9 cellular contexts compared by ENCODE assay signal in genomic region chr1:23567629-23567995, GRCh38. TPM values are rescaled to one million over a fixed set of nuclear protein-coding genes. Genes with fewer than 3 reads are reported as not detected.
DNase-seq lines count a peak whose midpoint lies in the region; ATAC-seq and TF ChIP-seq lines count a peak whose summit lies in the region.
"Had no signal": no experiment of that assay in that cellular context is flagged by ENCODE, and none has a peak within 500 bp of the region (broad histone marks: within the 10 kb centered on the region; RNA-seq: fewer than 3 reads in every experiment).

No MANE protein-coding gene starts in this region.

- TF ChIP-seq CTCF in CD4-positive, alpha-beta T cell (IDR thresholded peaks at IDR 0.05), result no peak
- TF ChIP-seq CTCF in fibroblast of villous mesenchyme (IDR thresholded peaks at IDR 0.05; ENCODE audit: insufficient read depth, low read depth, low read length), result no peak
- TF ChIP-seq CTCF in prostate gland (IDR thresholded peaks at IDR 0.05), result no peak

- no peaks in the 10 kb centered on the region for H3K9me3 Mint-ChIP-seq in CD4-positive, alpha-beta T cell

- H3K27ac ChIP-seq in CD4-positive, alpha-beta T cell (ENCODE audit: low read depth, low read length), result no peak overlapping the region
- H3K27ac ChIP-seq in SJCRH30 (peak overlapping the region; percentile 87), prostate gland (peak overlapping the region; percentile 63 to 71)

- no peaks in the 10 kb centered on the region for H3K36me3 Mint-ChIP-seq in CD4-positive, alpha-beta T cell (ENCODE audit: low read depth)

- ATAC-seq in CD4-positive, alpha-beta T cell (ENCODE audit: poor library complexity), result no peak

- CTCF ChIA-PET in CD4-positive, alpha-beta T cell (lab: Charles Lee), result interaction anchor here (1.5 to 2.0 kb wide), 3 partner anchors 9 to 71 kb away, joined by 4 read pairs; no protein-coding TSS in a partner anchor

- peaks cover 8% of the 10 kb centered on the region for H3K27me3 ChIP-seq in CD4-positive, alpha-beta T cell (ENCODE audit: control insufficient read depth, insufficient read depth, low read length)
- H3K27me3 ChIP-seq in SJCRH30 (no peaks in the 10 kb centered on the region), prostate gland (replicated peaks; ENCODE audit: insufficient read depth) (no peaks in the 10 kb centered on the region)

- no peaks in the 10 kb centered on the region for H3K9me3 ChIP-seq in CD4-positive, alpha-beta T cell (ENCODE audit: control insufficient read depth, low read length)
- H3K9me3 ChIP-seq in SJCRH30 (replicated peaks) (no peaks in the 10 kb centered on the region), prostate gland (no peaks in the 10 kb centered on the region)

- peak overlapping the region; percentile 67 for H3K4me3 ChIP-seq in SJCRH30
- peak overlapping the region; percentile 62 for H3K4me3 ChIP-seq in fibroblast of villous mesenchyme (ENCODE audit: low read depth, low read length)
- H3K4me3 ChIP-seq in prostate gland, result peak overlapping the region; percentile 51 to 53

- POLR2A ChIA-PET in CD4-positive, alpha-beta T cell (lab: Charles Lee), result interaction anchor here (1.0 to 3.6 kb wide), 5 partner anchors 9 to 52 kb away, joined by 4 to 16 read pairs (median 9); partner anchors contain the start of gene ID3

- peaks cover 11% of the 10 kb centered on the region for H3K27me3 Mint-ChIP-seq in CD4-positive, alpha-beta T cell

- H3K36me3 ChIP-seq in SJCRH30, result no peaks in the 10 kb centered on the region
- no peaks in the 10 kb centered on the region for H3K36me3 ChIP-seq in prostate gland

- H3K4me1 ChIP-seq in SJCRH30 (peaks cover 39% of the 10 kb centered on the region), prostate gland (replicated peaks) (no peaks in the 10 kb centered on the region)

- H3K4me1 Mint-ChIP-seq in CD4-positive, alpha-beta T cell (ENCODE audit: low read depth), result peaks cover 31% of the 10 kb centered on the region

- DNase-seq in CD4-positive, alpha-beta T cell, result no peak
- DNase-seq in SJCRH30 (no peak), fibroblast of villous mesenchyme (ENCODE audit: low read depth) (no peak), prostate gland (ENCODE audit: low spot score) (no peak), RKO (ENCODE audit: low spot score) (no peak), NCI-H510A (lab: John Stamatoyannopoulos, UW) (no peak), cortex of kidney (lab: John Stamatoyannopoulos, UW) (no peak), mucosa of gallbladder (ENCODE audit: low spot score) (no peak)
- DNase-seq: SW 1271 had no signal

- WGBS in prostate gland, result 56% methylated on average over 15 of the region's 15 CpGs

- H3K27ac Mint-ChIP-seq in CD4-positive, alpha-beta T cell, result no peak overlapping the region

- intact Hi-C loops in CD4-positive, alpha-beta T cell (cut with DNase I, micrococcal nuclease), result no loop called here
- intact Hi-C loops in prostate gland (cut with DNase I), result no loop called here

- no peak for TF ChIP-seq POLR2A in prostate gland (IDR thresholded peaks at IDR 0.05)

- H3K4me3 Mint-ChIP-seq in CD4-positive, alpha-beta T cell, result peak overlapping the region; percentile 82

RNA-seq across cellular contexts. Expression of gene ID3, which starts 8.3 kb away (rescaled TPM):
- total RNA-seq in CD4-positive, alpha-beta T cell, result 10 to 100 TPM; 89.8 to 90.4 TPM
- 332 and 336 TPM in 2 replicates for total RNA-seq in SJCRH30 (2014; rRNA removed; shearing (Covaris generic))
- 32.4 and 86.3 TPM in 2 replicates for total RNA-seq in fibroblast of villous mesenchyme
- total RNA-seq in prostate gland, result 100 to 1,000 TPM; 151 to 184 TPM
- 48.9 TPM for total RNA-seq in mucosa of gallbladder

RNA-seq across cellular contexts. Expression of gene E2F2, which starts 36.6 kb away (rescaled TPM):
- total RNA-seq in CD4-positive, alpha-beta T cell, result under 1 TPM; 0.50 to 0.69 TPM
- total RNA-seq in SJCRH30 (2014; rRNA removed; shearing (Covaris generic)), result 33.5 and 43.2 TPM in 2 replicates
- total RNA-seq in fibroblast of villous mesenchyme (2.2 and 2.9 TPM in 2 replicates), prostate gland (1 to 10 TPM; 1.0 to 4.1 TPM), mucosa of gallbladder (0.46 TPM)
